8 cellular contexts compared by ENCODE assay signal in genomic region chr19:7366701-7367420, GRCh38. TPM values are rescaled to one million over a fixed set of nuclear protein-coding genes. Genes with fewer than 3 reads are reported as not detected.
A peak's percentile ranks its signal among the peaks of the same experiment; 100 is the strongest.
DNase-seq lines count a peak whose midpoint lies in the region; ATAC-seq, FAIRE-seq and TF ChIP-seq lines count a peak whose summit lies in the region.

No MANE protein-coding gene starts in this region.

- DNase-seq in BE2C (no peak), GM19239 (ENCODE audit: insufficient read length, low spot score) (no peak), SJCRH30 (peak; percentile 20 to 61), erythroblast (lab: John Stamatoyannopoulos, UW) (peak; percentile 27 to 61), spleen (no peak), ureter (ENCODE audit: low spot score) (no peak)

- no peak overlapping the region for H3K27ac ChIP-seq in SJCRH30
- H3K27ac ChIP-seq in spleen: no peak overlapping the region

- TF ChIP-seq POLR2A in erythroblast (IDR thresholded peaks at IDR 0.05; ENCODE audit: low read length) (no peak), spleen (IDR thresholded peaks at IDR 0.05) (no peak)

- H3K9me3 ChIP-seq in BE2C: no peaks in the 10 kb centered on the region
- H3K9me3 ChIP-seq in SJCRH30 (replicated peaks): no peaks in the 10 kb centered on the region
- no peaks in the 10 kb centered on the region for H3K9me3 ChIP-seq in spleen

- 78 to 89% (median 87%) methylated on average over 10 of the region's 10 CpGs for WGBS in spleen, 5 donors

- H3K36me3 ChIP-seq in BE2C: no peaks in the 10 kb centered on the region
- no peaks in the 10 kb centered on the region for H3K36me3 ChIP-seq in SJCRH30
- peaks cover 0 to 95% (median 44%) of the 10 kb centered on the region in 6 donors for H3K36me3 ChIP-seq in spleen

- H3K4me3 ChIP-seq in BE2C (ENCODE audit: low read depth, low read length): no peak overlapping the region
- H3K4me3 ChIP-seq in SJCRH30: no peak overlapping the region
- H3K4me3 ChIP-seq in spleen: no peak overlapping the region

- H3K27me3 ChIP-seq in BE2C (peaks cover 8% of the 10 kb centered on the region), SJCRH30 (no peaks in the 10 kb centered on the region), spleen (replicated peaks in 1 of 7) (no peaks in the 10 kb centered on the region)

- TF ChIP-seq CTCF in BE2C (IDR thresholded peaks at IDR 0.05; ENCODE audit: low read depth, low read length) (peak; percentile 32; the same call in 1 of the 2 replicates), spleen (IDR thresholded peaks at IDR 0.05 in 8 of 11, conservative IDR thresholded peaks at IDR 0.05 in 3 of 11) (peak in 9 of 11 experiments; percentile 19 to 61 (median 45))

- intact Hi-C loops in spleen (cut with DNase I; ENCODE audit: low total_unique reads): no loop called here

- H3K4me1 ChIP-seq in BE2C (no peaks in the 10 kb centered on the region), SJCRH30 (no peaks in the 10 kb centered on the region), spleen (peaks cover 0 to 7% (median 0%) of the 10 kb centered on the region in 6 donors)

- FAIRE-seq in GM19239 (lab: Jason Lieb, UNC): peak; percentile 88

- ATAC-seq in HG02642 (IDR thresholded peaks at IDR 0.05; ENCODE audit: poor library complexity, unreplicated experiment) (no peak), GM21381 (IDR thresholded peaks at IDR 0.05; ENCODE audit: unreplicated experiment) (no peak)

RNA-seq across cellular contexts. Expression of gene ARHGEF18, which starts 18.1 kb away (rescaled TPM):
- 16.0 TPM for polyA plus RNA-seq in BE2C (2012; ENCODE audit: insufficient read depth, insufficient read length, low read depth)
- 18.4 and 19.2 TPM in 2 replicates for total RNA-seq in SJCRH30 (2014; rRNA removed; shearing (Covaris generic))
- total RNA-seq in spleen (10 to 100 TPM; 60.2 to 79.8 (median 71.1) TPM), ureter (54.2 TPM)
- 10 to 100 TPM; 24.3 to 56.9 (median 38.1) TPM for polyA plus RNA-seq in spleen

Comparison
In these comparisons a context has a peak if more than half of its experiments do, and no peak if none do; other contexts are left out.
1. DNase-seq: peak in SJCRH30 (2 of 2) and erythroblast (2 of 2); none in BE2C (single experiment), GM19239 (single experiment), spleen (single experiment) and ureter (single experiment).